2 cellular contexts compared by ENCODE assay signal in the genomic region with DNA sequence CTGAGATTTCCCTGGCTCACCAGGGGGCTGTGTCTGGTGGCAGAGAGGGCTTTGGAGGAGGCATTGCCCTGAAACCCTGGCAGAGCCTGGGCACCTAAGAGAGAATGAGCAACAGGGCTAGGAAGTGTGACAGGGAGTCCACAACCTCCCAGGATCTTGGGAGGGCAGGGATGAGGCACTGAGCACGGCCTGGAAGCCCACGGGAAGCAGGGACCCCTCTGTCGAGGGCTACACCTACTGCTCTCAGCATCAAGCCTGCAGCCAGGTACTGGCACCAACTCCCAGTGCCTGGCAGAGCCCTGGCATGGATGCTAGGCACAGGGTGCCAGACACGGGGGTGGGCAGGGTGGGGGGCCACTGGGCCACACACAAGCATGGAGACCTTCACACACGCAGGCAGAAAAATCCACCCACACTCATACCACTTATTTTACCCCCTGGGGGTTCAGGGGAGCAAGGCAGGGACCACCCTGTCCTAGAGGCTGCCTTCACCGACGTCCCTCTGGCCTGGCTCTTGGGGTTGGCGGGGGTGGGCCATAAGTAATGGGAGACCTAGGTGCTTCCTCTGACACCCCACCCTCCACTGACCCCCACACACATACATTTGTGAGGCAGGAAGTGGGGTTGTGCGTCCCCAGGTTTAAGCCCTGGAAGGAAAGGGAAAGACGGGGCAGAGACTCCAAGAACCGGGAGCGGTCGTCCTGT.
TF ChIP-seq lines count a peak whose summit lies in the region.

No MANE protein-coding gene starts in this region.

TF ChIP-seq in SK-N-SH, 30 proteins besides CTCF, POLR2A, EP300 and RAD21 (continued from another document):
- TF ChIP-seq ELF1 (IDR thresholded peaks at IDR 0.05) (no peak), RXRA (IDR thresholded peaks at IDR 0.05; ENCODE audit: borderline replicate concordance, low read depth) (no peak), YY1 (IDR thresholded peaks at IDR 0.05; ENCODE audit: low read depth) (no peak), CHD2 (IDR thresholded peaks at IDR 0.05; ENCODE audit: low read length, partially characterized antibody) (no peak), TAF1 (IDR thresholded peaks at IDR 0.05; ENCODE audit: borderline replicate concordance, low read depth, low read length) (no peak), GATA2 (CRISPR knock-in tag; IDR thresholded peaks at IDR 0.05) (no peak), GABPA (IDR thresholded peaks at IDR 0.05; ENCODE audit: low read depth) (no peak), RCOR1 (IDR thresholded peaks at IDR 0.05; ENCODE audit: low read length) (no peak), NFIC (IDR thresholded peaks at IDR 0.05; ENCODE audit: borderline replicate concordance) (no peak), TEAD4 (IDR thresholded peaks at IDR 0.05; ENCODE audit: borderline replicate concordance, insufficient read depth) (no peak), NRF1 (IDR thresholded peaks at IDR 0.05; ENCODE audit: low read depth, low read length) (no peak), TCF12 (IDR thresholded peaks at IDR 0.05) (no peak), POLR2AphosphoS5 (IDR thresholded peaks at IDR 0.05; ENCODE audit: low read depth, low read length) (no peak), MEF2A (IDR thresholded peaks at IDR 0.05; ENCODE audit: borderline replicate concordance, low read depth) (no peak), MXI1 (IDR thresholded peaks at IDR 0.05; ENCODE audit: low read depth, low read length) (no peak)
- TF ChIP-seq, protein P1, sequence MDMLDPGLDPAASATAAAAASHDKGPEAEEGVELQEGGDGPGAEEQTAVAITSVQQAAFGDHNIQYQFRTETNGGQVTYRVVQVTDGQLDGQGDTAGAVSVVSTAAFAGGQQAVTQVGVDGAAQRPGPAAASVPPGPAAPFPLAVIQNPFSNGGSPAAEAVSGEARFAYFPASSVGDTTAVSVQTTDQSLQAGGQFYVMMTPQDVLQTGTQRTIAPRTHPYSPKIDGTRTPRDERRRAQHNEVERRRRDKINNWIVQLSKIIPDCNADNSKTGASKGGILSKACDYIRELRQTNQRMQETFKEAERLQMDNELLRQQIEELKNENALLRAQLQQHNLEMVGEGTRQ (IDR thresholded peaks at IDR 0.05; ENCODE audit: borderline replicate concordance, low read depth, low read length), result no peak
- TF ChIP-seq, protein P2, sequence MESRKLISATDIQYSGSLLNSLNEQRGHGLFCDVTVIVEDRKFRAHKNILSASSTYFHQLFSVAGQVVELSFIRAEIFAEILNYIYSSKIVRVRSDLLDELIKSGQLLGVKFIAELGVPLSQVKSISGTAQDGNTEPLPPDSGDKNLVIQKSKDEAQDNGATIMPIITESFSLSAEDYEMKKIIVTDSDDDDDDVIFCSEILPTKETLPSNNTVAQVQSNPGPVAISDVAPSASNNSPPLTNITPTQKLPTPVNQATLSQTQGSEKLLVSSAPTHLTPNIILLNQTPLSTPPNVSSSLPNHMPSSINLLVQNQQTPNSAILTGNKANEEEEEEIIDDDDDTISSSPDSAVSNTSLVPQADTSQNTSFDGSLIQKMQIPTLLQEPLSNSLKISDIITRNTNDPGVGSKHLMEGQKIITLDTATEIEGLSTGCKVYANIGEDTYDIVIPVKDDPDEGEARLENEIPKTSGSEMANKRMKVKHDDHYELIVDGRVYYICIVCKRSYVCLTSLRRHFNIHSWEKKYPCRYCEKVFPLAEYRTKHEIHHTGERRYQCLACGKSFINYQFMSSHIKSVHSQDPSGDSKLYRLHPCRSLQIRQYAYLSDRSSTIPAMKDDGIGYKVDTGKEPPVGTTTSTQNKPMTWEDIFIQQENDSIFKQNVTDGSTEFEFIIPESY (IDR thresholded peaks at IDR 0.05; ENCODE audit: borderline replicate concordance, low read depth), result no peak
- TF ChIP-seq, protein P3, sequence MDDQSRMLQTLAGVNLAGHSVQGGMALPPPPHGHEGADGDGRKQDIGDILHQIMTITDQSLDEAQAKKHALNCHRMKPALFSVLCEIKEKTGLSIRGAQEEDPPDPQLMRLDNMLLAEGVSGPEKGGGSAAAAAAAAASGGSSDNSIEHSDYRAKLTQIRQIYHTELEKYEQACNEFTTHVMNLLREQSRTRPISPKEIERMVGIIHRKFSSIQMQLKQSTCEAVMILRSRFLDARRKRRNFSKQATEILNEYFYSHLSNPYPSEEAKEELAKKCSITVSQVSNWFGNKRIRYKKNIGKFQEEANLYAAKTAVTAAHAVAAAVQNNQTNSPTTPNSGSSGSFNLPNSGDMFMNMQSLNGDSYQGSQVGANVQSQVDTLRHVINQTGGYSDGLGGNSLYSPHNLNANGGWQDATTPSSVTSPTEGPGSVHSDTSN (IDR thresholded peaks at IDR 0.05), result no peak
TF ChIP-seq in SK-N-SH: peak in this region for 0.

TF ChIP-seq in SK-N-SH treated with all-trans-retinoic acid at 6 μM for 48 hours, 23 proteins besides CTCF, POLR2A, EP300 and RAD21 (continued from another document):
- TF ChIP-seq ESRRG (CRISPR knock-in tag; IDR thresholded peaks at IDR 0.05) (no peak), ZNF565 (CRISPR knock-in tag; conservative IDR thresholded peaks at IDR 0.05; ENCODE audit: low read depth) (no peak), PPARA (CRISPR knock-in tag; IDR thresholded peaks at IDR 0.05; ENCODE audit: borderline replicate concordance) (no peak), SNAI2 (CRISPR knock-in tag; IDR thresholded peaks at IDR 0.05) (no peak), ZC3H10 (CRISPR knock-in tag; IDR thresholded peaks at IDR 0.05) (no peak), ZNF70 (CRISPR knock-in tag; IDR thresholded peaks at IDR 0.05) (no peak), ISL1 (CRISPR knock-in tag; IDR thresholded peaks at IDR 0.05) (no peak), ZFP30 (CRISPR knock-in tag; IDR thresholded peaks at IDR 0.05) (no peak), OSR1 (CRISPR knock-in tag; IDR thresholded peaks at IDR 0.05) (no peak), ARNTL (CRISPR knock-in tag; IDR thresholded peaks at IDR 0.05; ENCODE audit: borderline replicate concordance, low read depth) (no peak), ZFP3 (CRISPR knock-in tag; IDR thresholded peaks at IDR 0.05) (no peak), ZNF8 (CRISPR knock-in tag; IDR thresholded peaks at IDR 0.05) (no peak), RARB (CRISPR knock-in tag; IDR thresholded peaks at IDR 0.05) (no peak)
- TF ChIP-seq, protein P4, sequence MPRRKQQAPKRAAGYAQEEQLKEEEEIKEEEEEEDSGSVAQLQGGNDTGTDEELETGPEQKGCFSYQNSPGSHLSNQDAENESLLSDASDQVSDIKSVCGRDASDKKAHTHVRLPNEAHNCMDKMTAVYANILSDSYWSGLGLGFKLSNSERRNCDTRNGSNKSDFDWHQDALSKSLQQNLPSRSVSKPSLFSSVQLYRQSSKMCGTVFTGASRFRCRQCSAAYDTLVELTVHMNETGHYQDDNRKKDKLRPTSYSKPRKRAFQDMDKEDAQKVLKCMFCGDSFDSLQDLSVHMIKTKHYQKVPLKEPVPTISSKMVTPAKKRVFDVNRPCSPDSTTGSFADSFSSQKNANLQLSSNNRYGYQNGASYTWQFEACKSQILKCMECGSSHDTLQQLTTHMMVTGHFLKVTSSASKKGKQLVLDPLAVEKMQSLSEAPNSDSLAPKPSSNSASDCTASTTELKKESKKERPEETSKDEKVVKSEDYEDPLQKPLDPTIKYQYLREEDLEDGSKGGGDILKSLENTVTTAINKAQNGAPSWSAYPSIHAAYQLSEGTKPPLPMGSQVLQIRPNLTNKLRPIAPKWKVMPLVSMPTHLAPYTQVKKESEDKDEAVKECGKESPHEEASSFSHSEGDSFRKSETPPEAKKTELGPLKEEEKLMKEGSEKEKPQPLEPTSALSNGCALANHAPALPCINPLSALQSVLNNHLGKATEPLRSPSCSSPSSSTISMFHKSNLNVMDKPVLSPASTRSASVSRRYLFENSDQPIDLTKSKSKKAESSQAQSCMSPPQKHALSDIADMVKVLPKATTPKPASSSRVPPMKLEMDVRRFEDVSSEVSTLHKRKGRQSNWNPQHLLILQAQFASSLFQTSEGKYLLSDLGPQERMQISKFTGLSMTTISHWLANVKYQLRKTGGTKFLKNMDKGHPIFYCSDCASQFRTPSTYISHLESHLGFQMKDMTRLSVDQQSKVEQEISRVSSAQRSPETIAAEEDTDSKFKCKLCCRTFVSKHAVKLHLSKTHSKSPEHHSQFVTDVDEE (CRISPR knock-in tag; IDR thresholded peaks at IDR 0.05), result no peak
- TF ChIP-seq, protein P5, sequence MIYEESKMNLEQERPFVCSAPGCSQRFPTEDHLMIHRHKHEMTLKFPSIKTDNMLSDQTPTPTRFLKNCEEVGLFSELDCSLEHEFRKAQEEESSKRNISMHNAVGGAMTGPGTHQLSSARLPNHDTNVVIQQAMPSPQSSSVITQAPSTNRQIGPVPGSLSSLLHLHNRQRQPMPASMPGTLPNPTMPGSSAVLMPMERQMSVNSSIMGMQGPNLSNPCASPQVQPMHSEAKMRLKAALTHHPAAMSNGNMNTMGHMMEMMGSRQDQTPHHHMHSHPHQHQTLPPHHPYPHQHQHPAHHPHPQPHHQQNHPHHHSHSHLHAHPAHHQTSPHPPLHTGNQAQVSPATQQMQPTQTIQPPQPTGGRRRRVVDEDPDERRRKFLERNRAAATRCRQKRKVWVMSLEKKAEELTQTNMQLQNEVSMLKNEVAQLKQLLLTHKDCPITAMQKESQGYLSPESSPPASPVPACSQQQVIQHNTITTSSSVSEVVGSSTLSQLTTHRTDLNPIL (CRISPR knock-in tag; IDR thresholded peaks at IDR 0.05; ENCODE audit: low read depth), result no peak
- TF ChIP-seq, protein P6, sequence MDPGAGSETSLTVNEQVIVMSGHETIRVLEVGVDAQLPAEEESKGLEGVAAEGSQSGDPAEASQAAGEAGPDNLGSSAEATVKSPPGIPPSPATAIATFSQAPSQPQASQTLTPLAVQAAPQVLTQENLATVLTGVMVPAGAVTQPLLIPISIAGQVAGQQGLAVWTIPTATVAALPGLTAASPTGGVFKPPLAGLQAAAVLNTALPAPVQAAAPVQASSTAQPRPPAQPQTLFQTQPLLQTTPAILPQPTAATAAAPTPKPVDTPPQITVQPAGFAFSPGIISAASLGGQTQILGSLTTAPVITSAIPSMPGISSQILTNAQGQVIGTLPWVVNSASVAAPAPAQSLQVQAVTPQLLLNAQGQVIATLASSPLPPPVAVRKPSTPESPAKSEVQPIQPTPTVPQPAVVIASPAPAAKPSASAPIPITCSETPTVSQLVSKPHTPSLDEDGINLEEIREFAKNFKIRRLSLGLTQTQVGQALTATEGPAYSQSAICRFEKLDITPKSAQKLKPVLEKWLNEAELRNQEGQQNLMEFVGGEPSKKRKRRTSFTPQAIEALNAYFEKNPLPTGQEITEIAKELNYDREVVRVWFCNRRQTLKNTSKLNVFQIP (CRISPR knock-in tag; IDR thresholded peaks at IDR 0.05; ENCODE audit: borderline replicate concordance, low read depth), result no peak
- TF ChIP-seq, protein P7, sequence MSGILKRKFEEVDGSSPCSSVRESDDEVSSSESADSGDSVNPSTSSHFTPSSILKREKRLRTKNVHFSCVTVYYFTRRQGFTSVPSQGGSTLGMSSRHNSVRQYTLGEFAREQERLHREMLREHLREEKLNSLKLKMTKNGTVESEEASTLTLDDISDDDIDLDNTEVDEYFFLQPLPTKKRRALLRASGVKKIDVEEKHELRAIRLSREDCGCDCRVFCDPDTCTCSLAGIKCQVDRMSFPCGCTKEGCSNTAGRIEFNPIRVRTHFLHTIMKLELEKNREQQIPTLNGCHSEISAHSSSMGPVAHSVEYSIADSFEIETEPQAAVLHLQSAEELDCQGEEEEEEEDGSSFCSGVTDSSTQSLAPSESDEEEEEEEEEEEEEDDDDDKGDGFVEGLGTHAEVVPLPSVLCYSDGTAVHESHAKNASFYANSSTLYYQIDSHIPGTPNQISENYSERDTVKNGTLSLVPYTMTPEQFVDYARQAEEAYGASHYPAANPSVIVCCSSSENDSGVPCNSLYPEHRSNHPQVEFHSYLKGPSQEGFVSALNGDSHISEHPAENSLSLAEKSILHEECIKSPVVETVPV (CRISPR knock-in tag; IDR thresholded peaks at IDR 0.05), result no peak
- TF ChIP-seq, protein P8, sequence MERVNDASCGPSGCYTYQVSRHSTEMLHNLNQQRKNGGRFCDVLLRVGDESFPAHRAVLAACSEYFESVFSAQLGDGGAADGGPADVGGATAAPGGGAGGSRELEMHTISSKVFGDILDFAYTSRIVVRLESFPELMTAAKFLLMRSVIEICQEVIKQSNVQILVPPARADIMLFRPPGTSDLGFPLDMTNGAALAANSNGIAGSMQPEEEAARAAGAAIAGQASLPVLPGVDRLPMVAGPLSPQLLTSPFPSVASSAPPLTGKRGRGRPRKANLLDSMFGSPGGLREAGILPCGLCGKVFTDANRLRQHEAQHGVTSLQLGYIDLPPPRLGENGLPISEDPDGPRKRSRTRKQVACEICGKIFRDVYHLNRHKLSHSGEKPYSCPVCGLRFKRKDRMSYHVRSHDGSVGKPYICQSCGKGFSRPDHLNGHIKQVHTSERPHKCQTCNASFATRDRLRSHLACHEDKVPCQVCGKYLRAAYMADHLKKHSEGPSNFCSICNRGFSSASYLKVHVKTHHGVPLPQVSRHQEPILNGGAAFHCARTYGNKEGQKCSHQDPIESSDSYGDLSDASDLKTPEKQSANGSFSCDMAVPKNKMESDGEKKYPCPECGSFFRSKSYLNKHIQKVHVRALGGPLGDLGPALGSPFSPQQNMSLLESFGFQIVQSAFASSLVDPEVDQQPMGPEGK (CRISPR knock-in tag; IDR thresholded peaks at IDR 0.05; ENCODE audit: borderline replicate concordance), result no peak
